8 cellular contexts compared by ENCODE assay signal in genomic region chr2:168246072-168246482, GRCh38. TPM values are rescaled to one million over a fixed set of nuclear protein-coding genes. Genes with fewer than 3 reads are reported as not detected.
DNase-seq lines count a peak whose midpoint lies in the region; ATAC-seq and TF ChIP-seq lines count a peak whose summit lies in the region.

No MANE protein-coding gene starts in this region.

- DNase-seq in T-helper 1 cell (no peak), immature natural killer cell (no peak), testis (no peak)

- no peak for TF ChIP-seq POLR2A in testis (IDR thresholded peaks at IDR 0.05)

- no peaks in the 10 kb centered on the region for H3K9me3 ChIP-seq in testis

- no peaks in the 10 kb centered on the region for H3K27me3 ChIP-seq in testis

- ATAC-seq in GM21526 (IDR thresholded peaks at IDR 0.05; ENCODE audit: low FRiP score, unreplicated experiment) (no peak), GM18858 (IDR thresholded peaks at IDR 0.05; ENCODE audit: unreplicated experiment) (no peak), HG03045 (IDR thresholded peaks at IDR 0.05; ENCODE audit: unreplicated experiment) (no peak)

- intact Hi-C loops in testis (cut with DNase I; ENCODE audit: low total_unique reads) = no loop called here

- no peaks in the 10 kb centered on the region for H3K9me3 Mint-ChIP-seq in T-helper 1 cell treated with Interleukin-12 subunit alpha and Interleukin-12 subunit beta and Interleukin-4 antibody, amounts not matched to agents 30 μg/mL and 1 μg/mL, for 36 hours
- no peaks in the 10 kb centered on the region for H3K9me3 Mint-ChIP-seq in activated naive CD8-positive, alpha-beta T cell (ENCODE audit: low read depth)
- H3K9me3 Mint-ChIP-seq in immature natural killer cell = no peaks in the 10 kb centered on the region

- peak overlapping the region; percentile 64 to 92 for H3K27ac ChIP-seq in testis

- H3K4me3 ChIP-seq in testis = peak overlapping the region; percentile 65 to 79

- TF ChIP-seq CTCF in testis (IDR thresholded peaks at IDR 0.05) = no peak

- no peaks in the 10 kb centered on the region for H3K36me3 ChIP-seq in testis (ENCODE audit: low read depth, missing control alignments)

- peak overlapping the region; percentile 89 for H3K27ac Mint-ChIP-seq in T-helper 1 cell treated with Interleukin-12 subunit alpha and Interleukin-12 subunit beta and Interleukin-4 antibody, amounts not matched to agents 30 μg/mL and 1 μg/mL, for 36 hours
- peak overlapping the region; percentile 93 for H3K27ac Mint-ChIP-seq in activated naive CD8-positive, alpha-beta T cell
- peak overlapping the region; percentile 87 to 98 (median 96) for H3K27ac Mint-ChIP-seq in immature natural killer cell

- H3K4me1 ChIP-seq in testis = no peaks in the 10 kb centered on the region

- H3K4me3 Mint-ChIP-seq in T-helper 1 cell treated with Interleukin-12 subunit alpha and Interleukin-12 subunit beta and Interleukin-4 antibody, amounts not matched to agents 30 μg/mL and 1 μg/mL, for 36 hours = peak overlapping the region; percentile 89
- H3K4me3 Mint-ChIP-seq in activated naive CD8-positive, alpha-beta T cell = peak overlapping the region; percentile 91
- peak overlapping the region; percentile 85 to 96 (median 93) for H3K4me3 Mint-ChIP-seq in immature natural killer cell

- H3K4me1 Mint-ChIP-seq in T-helper 1 cell treated with Interleukin-12 subunit alpha and Interleukin-12 subunit beta and Interleukin-4 antibody, amounts not matched to agents 30 μg/mL and 1 μg/mL, for 36 hours (ENCODE audit: low read depth) = peaks cover 38% of the 10 kb centered on the region
- peaks cover 35% of the 10 kb centered on the region for H3K4me1 Mint-ChIP-seq in activated naive CD8-positive, alpha-beta T cell (ENCODE audit: low read depth)
- peaks cover 47 to 52% of the 10 kb centered on the region in 2 donors for H3K4me1 Mint-ChIP-seq in immature natural killer cell

- H3K36me3 Mint-ChIP-seq in T-helper 1 cell treated with Interleukin-12 subunit alpha and Interleukin-12 subunit beta and Interleukin-4 antibody, amounts not matched to agents 30 μg/mL and 1 μg/mL, for 36 hours (ENCODE audit: low read depth) = peaks cover 8% of the 10 kb centered on the region
- H3K36me3 Mint-ChIP-seq in activated naive CD8-positive, alpha-beta T cell = peaks cover 2% of the 10 kb centered on the region
- no peaks in the 10 kb centered on the region for H3K36me3 Mint-ChIP-seq in immature natural killer cell

- WGBS in testis, 2 donors = 10% methylated on average over 11 of the region's 11 CpGs

- peaks cover 16% of the 10 kb centered on the region for H3K27me3 Mint-ChIP-seq in T-helper 1 cell treated with Interleukin-12 subunit alpha and Interleukin-12 subunit beta and Interleukin-4 antibody, amounts not matched to agents 30 μg/mL and 1 μg/mL, for 36 hours (ENCODE audit: low read depth)
- H3K27me3 Mint-ChIP-seq in activated naive CD8-positive, alpha-beta T cell = no peaks in the 10 kb centered on the region
- peaks cover 7 to 14% (median 14%) of the 10 kb centered on the region in 3 donors for H3K27me3 Mint-ChIP-seq in immature natural killer cell (ENCODE audit: low read depth in 3 of 3)

RNA-seq across cellular contexts. Expression of gene STK39, which starts 1.3 kb away (rescaled TPM):
- polyA plus RNA-seq in immature natural killer cell = 10 to 100 TPM in 1 of 3 donors, 1 to 10 TPM in 2; 5.8 to 11.5 (median 9.3) TPM
- 10 to 100 TPM; 26.4 to 41.8 TPM for total RNA-seq in testis
- 70.7 TPM for polyA plus RNA-seq in testis (ENCODE audit: insufficient read depth, low read depth, low replicate concordance)
